Comparison of ENCODE assay signal across 15 cellular contexts in genomic region chr22:42611076-42611475, GRCh38. TPM values are rescaled to one million over a fixed set of nuclear protein-coding genes. Genes with fewer than 3 reads are reported as not detected.
A peak's percentile ranks its signal among the peaks of the same experiment; 100 is the strongest.
DNase-seq lines count a peak whose midpoint lies in the region; ATAC-seq and TF ChIP-seq lines count a peak whose summit lies in the region.
"Had no signal": no experiment of that assay in that cellular context is flagged by ENCODE, and none has a peak within 500 bp of the region (broad histone marks: within the 10 kb centered on the region; RNA-seq: fewer than 3 reads in every experiment).

No MANE protein-coding gene starts in this region.

- H2BK120ac ChIP-seq in mesendoderm (ENCODE audit: low read depth, low read length) = no peak overlapping the region

- H4K20me1 ChIP-seq in BLaER1 treated with 17β-estradiol and CSF1 and Interleukin-3, amounts not matched to agents 10 nM and 100 nM = peaks cover 75 to 82% (median 77%) of the 10 kb centered on the region in 11 experiments
- H4K20me1 ChIP-seq in GM23338 (replicated peaks; ENCODE audit: insufficient read depth) = peaks cover 40% of the 10 kb centered on the region

- peaks cover 30 to 74% (median 63%) of the 10 kb centered on the region in 11 experiments for H3K36me3 ChIP-seq in BLaER1 treated with 17β-estradiol and CSF1 and Interleukin-3, amounts not matched to agents 10 nM and 100 nM
- H3K36me3 ChIP-seq in GM23338 (ENCODE audit: insufficient read depth) = peaks cover 11% of the 10 kb centered on the region
- H3K36me3 ChIP-seq in mesendoderm (ENCODE audit: control insufficient read depth, insufficient read depth, low read length) = peaks cover 2% of the 10 kb centered on the region

- WGBS in mesendoderm (ENCODE audit: extremely low coverage, insufficient coverage, low lambda C conversion rate) = no CpG with 5 or more reads among the region's 1 CpG

- H3K4me1 Mint-ChIP-seq in GM23338 (peaks cover 44% of the 10 kb centered on the region), brain (peaks cover 86% of the 10 kb centered on the region)

- no peak overlapping the region for H4K5ac ChIP-seq in mesendoderm (ENCODE audit: low read length)

- TF ChIP-seq CTCF in GM23338 (conservative IDR thresholded peaks at IDR 0.05; ENCODE audit: low read depth in 2 of 2) = no peak
- no peak for TF ChIP-seq CTCF in brain (conservative IDR thresholded peaks at IDR 0.05)

- H2AFZ ChIP-seq in GM23338 = no peak overlapping the region

- no peak overlapping the region for H2BK5ac ChIP-seq in mesendoderm (ENCODE audit: low read length)

- no peak overlapping the region for H3K18ac ChIP-seq in mesendoderm (ENCODE audit: low read length)

- H3K9me2 ChIP-seq in GM23338 (ENCODE audit: insufficient read depth) = no peaks in the 10 kb centered on the region

- H3K27ac Mint-ChIP-seq in GM23338 (0 out of 2 replicates have a peak overlapping the region, but pooled peaks have one; percentile 5), brain (peak overlapping the region; percentile 59 to 99 (median 67))

- peaks cover 33% of the 10 kb centered on the region for H3K27me3 Mint-ChIP-seq in GM23338 (ENCODE audit: insufficient read depth, low read depth, poor library complexity)
- peaks cover 4% of the 10 kb centered on the region for H3K27me3 Mint-ChIP-seq in brain

- H2BK15ac ChIP-seq in mesendoderm (replicated peaks; ENCODE audit: low read depth) = no peak overlapping the region

- peak overlapping the region; percentile 9 to 98 (median 77); a peak in 17 of 22 replicates for H3K4me2 ChIP-seq in BLaER1 treated with 17β-estradiol and CSF1 and Interleukin-3, amounts not matched to agents 10 nM and 100 nM
- no peak overlapping the region for H3K4me2 ChIP-seq in GM23338
- H3K4me2 ChIP-seq in mesendoderm (ENCODE audit: low read length) = no peak overlapping the region

- H4K8ac ChIP-seq in mesendoderm (ENCODE audit: low read depth, low read length) = no peak overlapping the region

- peaks cover 16% of the 10 kb centered on the region for H3K79me1 ChIP-seq in mesendoderm (ENCODE audit: low read length)

- H3F3A ChIP-seq in GM23338 (replicated peaks; ENCODE audit: low read depth) = peaks cover 5% of the 10 kb centered on the region

- no peak overlapping the region for H3K4me3 Mint-ChIP-seq in GM23338
- peak overlapping the region; percentile 22 to 97 (median 57) for H3K4me3 Mint-ChIP-seq in brain

- no peak for ATAC-seq in GM23338
- no peak for ATAC-seq in HG02840 (IDR thresholded peaks at IDR 0.05; ENCODE audit: low FRiP score, unreplicated experiment)
- ATAC-seq in activated CD4-positive, CD25-positive, alpha-beta regulatory T cell treated with anti-CD3 and anti-CD28 coated beads, Interleukin-2, amount 50 U/mL, for 24 hours = no peak

- H3K9ac ChIP-seq in BLaER1 treated with 17β-estradiol and CSF1 and Interleukin-3, amounts not matched to agents 10 nM and 100 nM = peak overlapping the region in 2 of 11 experiments; percentile 26 to 33; a peak in 3 of 22 replicates
- peak overlapping the region; percentile 25 for H3K9ac ChIP-seq in mesendoderm (ENCODE audit: low read length)

- H2AK5ac ChIP-seq in mesendoderm (ENCODE audit: low read length) = no peak overlapping the region

- no peak overlapping the region for H3K56ac ChIP-seq in mesendoderm (ENCODE audit: low read length)

- H3K36me3 Mint-ChIP-seq in GM23338 (ENCODE audit: low read depth) (peaks cover 68% of the 10 kb centered on the region), brain (peaks cover 51% of the 10 kb centered on the region)

- H3K4ac ChIP-seq in mesendoderm (ENCODE audit: low read depth, low read length) = no peak overlapping the region

- H3K27me3 ChIP-seq in BLaER1 treated with 17β-estradiol and CSF1 and Interleukin-3, amounts not matched to agents 10 nM and 100 nM = no peaks in the 10 kb centered on the region
- H3K27me3 ChIP-seq in GM23338 (ENCODE audit: insufficient read depth) (no peaks in the 10 kb centered on the region), mesendoderm (ENCODE audit: insufficient read depth, low read length, poor library complexity) (no peaks in the 10 kb centered on the region)
- H3K27me3 ChIP-seq: ascending aorta had no signal

- H3K4me3 ChIP-seq in BLaER1 treated with 17β-estradiol and CSF1 and Interleukin-3, amounts not matched to agents 10 nM and 100 nM = no peak overlapping the region
- H3K4me3 ChIP-seq in GM23338 (no peak overlapping the region), mesendoderm (ENCODE audit: low read length) (no peak overlapping the region)
- H3K4me3 ChIP-seq: ascending aorta had no signal

- no peak for DNase-seq in GM23338 (ENCODE audit: low spot score)
- DNase-seq in mesendoderm = no peak
- DNase-seq in amniotic stem cell (lab: John Stamatoyannopoulos, UW) = no peak
- DNase-seq in NOMO-1 treated with DMSO at 0.1 percent for 48 hours (lab: John Stamatoyannopoulos, UW; ENCODE audit: unreplicated experiment) = no peak
- DNase-seq: effector CD8-positive, alpha-beta T cell; GF-D8; HCEC 1CT; stimulated activated CD4-positive, alpha-beta T cell treated with anti-CD3 and anti-CD28 coated beads, Interleukin-4, amount 100 ng/mL, for 1 hour; stimulated activated naive CD4-positive, alpha-beta T cell had no signal

- H3K27ac ChIP-seq in BLaER1 treated with 17β-estradiol and CSF1 and Interleukin-3, amounts not matched to agents 10 nM and 100 nM = 0 out of 22 replicates have a peak overlapping the region, but pooled peaks of 1 of the 11 experiments have one; percentile 26
- H3K27ac ChIP-seq in GM23338 (ENCODE audit: low read depth) = no peak overlapping the region; the same call in 1 of the 2 replicates
- H3K27ac ChIP-seq in mesendoderm (ENCODE audit: low read depth, low read length) = no peak overlapping the region
- H3K27ac ChIP-seq: ascending aorta, C4-2B had no signal

- H3K9me3 Mint-ChIP-seq in GM23338 (peaks cover 8% of the 10 kb centered on the region; the same call in 2 of the 3 replicates), brain (peaks cover 0 to 3% (median 2%) of the 10 kb centered on the region in 5 experiments)

- peaks cover 0 to 20% (median 4%) of the 10 kb centered on the region in 11 experiments; a peak in 8 of 22 replicates for H3K9me3 ChIP-seq in BLaER1 treated with 17β-estradiol and CSF1 and Interleukin-3, amounts not matched to agents 10 nM and 100 nM (replicated peaks in 1 of 11)
- H3K9me3 ChIP-seq: ascending aorta had no signal

- peak overlapping the region; percentile 53 for H3K23ac ChIP-seq in mesendoderm (ENCODE audit: low read length)

- H3K79me2 ChIP-seq in GM23338 (replicated peaks; ENCODE audit: insufficient read depth) = peaks cover 80% of the 10 kb centered on the region
- peaks cover 66% of the 10 kb centered on the region for H3K79me2 ChIP-seq in mesendoderm (ENCODE audit: control insufficient read depth, insufficient read depth, low read length)

- H3K4me1 ChIP-seq in BLaER1 treated with 17β-estradiol and CSF1 and Interleukin-3, amounts not matched to agents 10 nM and 100 nM = peaks cover 42 to 58% (median 52%) of the 10 kb centered on the region in 10 experiments
- H3K4me1 ChIP-seq in GM23338 (ENCODE audit: insufficient read depth) (peaks cover 15% of the 10 kb centered on the region; the same call in 1 of the 2 replicates), mesendoderm (ENCODE audit: control insufficient read depth, low read depth, low read length) (no peaks in the 10 kb centered on the region)

TF ChIP-seq in GM23338, 12 proteins besides CTCF, POLR2A, EP300 and RAD21 (continues in another document):
- TF ChIP-seq STAT1 (IDR thresholded peaks at IDR 0.05; ENCODE audit: unreplicated experiment) (no peak), ZNF331 (CRISPR knock-in tag; IDR thresholded peaks at IDR 0.05; ENCODE audit: low read depth) (no peak)

RNA-seq across cellular contexts. Expression of gene POLDIP3, which starts 3.6 kb away (rescaled TPM):
- total RNA-seq in GM23338 (2014; rRNA removed; shearing (Covaris generic)) = 49.0 and 54.3 TPM in 2 replicates
- polyA plus RNA-seq in GM23338 (2016; fragmentation: Nextera tagmentation; extraction: Ambion mirVana) (34.3 and 38.2 TPM in 2 replicates), brain (ENCODE audit: insufficient read depth, low read depth, low replicate concordance) (114 TPM)
- 48.7 TPM for polyA plus RNA-seq in mesendoderm (2013, experiment 1 of 2)
- polyA plus RNA-seq in mesendoderm (2013, experiment 2 of 2) = 47.6 TPM

RNA-seq across cellular contexts. Expression of gene ATP5MGL, which starts 29.3 kb away (rescaled TPM):
- not detected in 2 replicates for total RNA-seq in GM23338 (2014; rRNA removed; shearing (Covaris generic))
- polyA plus RNA-seq in GM23338 (2016; fragmentation: Nextera tagmentation; extraction: Ambion mirVana) (0.30 and 0.53 TPM in 2 replicates), brain (ENCODE audit: insufficient read depth, low read depth, low replicate concordance) (not detected)
- not detected for polyA plus RNA-seq in mesendoderm (2013, experiment 1 of 2)
- not detected for polyA plus RNA-seq in mesendoderm (2013, experiment 2 of 2)
- total RNA-seq: ascending aorta had no signal

RNA-seq across cellular contexts. Expression of gene CYB5R3, which starts 38.1 kb away (rescaled TPM):
- 66.4 and 76.2 TPM in 2 replicates for total RNA-seq in GM23338 (2014; rRNA removed; shearing (Covaris generic))
- polyA plus RNA-seq in GM23338 (2016; fragmentation: Nextera tagmentation; extraction: Ambion mirVana) = 66.8 and 76.9 TPM in 2 replicates
- 278 TPM for polyA plus RNA-seq in brain (ENCODE audit: insufficient read depth, low read depth, low replicate concordance)
- polyA plus RNA-seq in mesendoderm (2013, experiment 1 of 2) = 96.2 TPM
- polyA plus RNA-seq in mesendoderm (2013, experiment 2 of 2) = 99.0 TPM

RNA-seq across cellular contexts. Expression of gene SERHL2, which starts 57.3 kb away (rescaled TPM):
- 1.5 and 1.7 TPM in 2 replicates for total RNA-seq in GM23338 (2014; rRNA removed; shearing (Covaris generic))
- polyA plus RNA-seq in GM23338 (2016; fragmentation: Nextera tagmentation; extraction: Ambion mirVana) = 2.1 TPM in 2 replicates
- polyA plus RNA-seq in brain (ENCODE audit: insufficient read depth, low read depth, low replicate concordance) = 2.0 TPM
- polyA plus RNA-seq in mesendoderm (2013, experiment 1 of 2) = 1.5 TPM
- 1.2 TPM for polyA plus RNA-seq in mesendoderm (2013, experiment 2 of 2)

Comparison
In these comparisons a context has a peak if more than half of its experiments do, and no peak if none do; other contexts are left out.
1. H3K4me2 ChIP-seq: peak in BLaER1 treated with 17β-estradiol and CSF1 and Interleukin-3, amounts not matched to agents 10 nM and 100 nM (11 of 11); none in GM23338 (single experiment) and mesendoderm (single experiment).